8 cellular contexts compared by ENCODE assay signal in the genomic region with DNA sequence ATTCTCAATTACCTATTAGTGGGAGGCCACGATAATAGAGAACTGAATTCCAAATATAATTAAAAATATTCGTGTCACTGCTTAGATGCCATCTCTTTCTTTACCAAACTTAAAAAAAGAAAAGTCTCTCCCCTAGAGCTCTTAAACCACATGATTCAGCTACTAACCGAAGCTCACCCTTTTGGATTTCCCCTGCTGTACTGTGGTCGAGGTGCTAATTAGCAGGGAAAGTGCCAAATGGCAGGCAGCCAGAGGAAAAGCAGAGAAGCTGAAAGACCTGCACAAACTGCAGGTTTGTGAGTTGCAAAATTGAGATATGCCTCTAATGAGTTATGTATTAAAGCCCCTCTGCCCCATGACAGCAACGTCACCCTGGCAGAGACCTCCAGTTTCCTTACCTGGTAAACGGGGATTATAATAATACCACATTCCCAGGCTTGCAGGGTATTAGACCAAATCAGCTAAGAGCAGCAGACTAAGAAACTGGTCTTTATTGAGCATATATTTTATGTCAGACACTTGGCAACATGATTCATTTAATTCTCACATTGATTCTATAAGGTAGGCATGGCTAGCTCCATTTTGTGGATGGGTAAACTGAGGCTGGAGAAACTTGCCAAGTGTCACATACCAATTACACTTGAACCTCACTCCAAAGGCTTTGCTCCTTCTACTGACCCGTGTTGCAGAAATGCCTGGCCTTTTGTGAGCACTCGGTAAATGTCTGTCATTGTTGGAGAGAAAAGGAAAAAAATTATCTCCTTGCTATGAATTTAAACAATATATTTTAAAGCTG.
A peak's percentile ranks its signal among the peaks of the same experiment; 100 is the strongest.
DNase-seq lines count a peak whose midpoint lies in the region; ATAC-seq and TF ChIP-seq lines count a peak whose summit lies in the region.

No MANE protein-coding gene starts in this region.

- H3K4me1 Mint-ChIP-seq in activated CD4-positive, alpha-beta memory T cell treated with anti-CD3 and anti-CD28 coated beads, Interleukin-2, amount 10 ng/mL, durations not matched to agents 7 days and 5 days: no peaks in the 10 kb centered on the region

- no peaks in the 10 kb centered on the region for H3K9me3 Mint-ChIP-seq in activated CD4-positive, alpha-beta memory T cell treated with anti-CD3 and anti-CD28 coated beads, Interleukin-2, amount 10 ng/mL, durations not matched to agents 7 days and 5 days

- TF ChIP-seq CTCF in epithelial cell of proximal tubule (conservative IDR thresholded peaks at IDR 0.05; ENCODE audit: low read depth, low read length) (no peak), gastroesophageal sphincter (IDR thresholded peaks at IDR 0.05) (no peak)

- H3K27ac Mint-ChIP-seq in activated CD4-positive, alpha-beta memory T cell treated with anti-CD3 and anti-CD28 coated beads, Interleukin-2, amount 10 ng/mL, durations not matched to agents 7 days and 5 days: no peak overlapping the region

- WGBS in gastroesophageal sphincter (ENCODE audit: low coverage in 1 of 2), 2 donors: 51 to 76% methylated on average over 6 to 7 of the region's 8 CpGs

- TF ChIP-seq EP300 in gastroesophageal sphincter (IDR thresholded peaks at IDR 0.05): no peak

- H3K27me3 ChIP-seq in gastroesophageal sphincter: no peaks in the 10 kb centered on the region

- peaks cover 42% of the 10 kb centered on the region for H3K27me3 Mint-ChIP-seq in activated CD4-positive, alpha-beta memory T cell treated with anti-CD3 and anti-CD28 coated beads, Interleukin-2, amount 10 ng/mL, durations not matched to agents 7 days and 5 days

- POLR2A ChIA-PET in activated CD4-positive, alpha-beta memory T cell treated with anti-CD3 and anti-CD28 coated beads, Interleukin-2, amount 10 ng/mL, durations not matched to agents 7 days and 5 days (lab: Charles Lee): no interaction called here

- CTCF ChIA-PET in activated CD4-positive, alpha-beta memory T cell treated with anti-CD3 and anti-CD28 coated beads, Interleukin-2, amount 10 ng/mL, durations not matched to agents 7 days and 5 days (lab: Charles Lee): no interaction called here

- DNase-seq in NCI-H1105 treated with DMSO at 0.1 percent for 48 hours (lab: John Stamatoyannopoulos, UW): peak; percentile 80
- peak; percentile 38 for DNase-seq in activated CD4-positive, alpha-beta memory T cell treated with anti-CD3 and anti-CD28 coated beads, Interleukin-2, amount 10 ng/mL, durations not matched to agents 7 days and 5 days
- DNase-seq in epithelial cell of proximal tubule (ENCODE audit: low read depth): peak; percentile 85
- DNase-seq in stimulated activated CD4-positive, alpha-beta T cell treated with anti-CD3 and anti-CD28 coated beads, Interleukin-1b, Interleukin-23, amount 100 ng/mL, for 24 hours (ENCODE audit: low read depth in 4 of 4, low spot score in 1 of 4): peak; percentile 46 to 59 (median 48)
- DNase-seq in NCI-H526 (lab: John Stamatoyannopoulos, UW): no peak

- peaks cover 0 to 12% (median 0%) of the 10 kb centered on the region in 3 donors for H3K4me1 ChIP-seq in gastroesophageal sphincter

- no peak overlapping the region for H3K27ac ChIP-seq in gastroesophageal sphincter

- H3K4me3 ChIP-seq in epithelial cell of proximal tubule (ENCODE audit: low read depth, low read length) (no peak overlapping the region), gastroesophageal sphincter (no peak overlapping the region)

- no peaks in the 10 kb centered on the region for H3K36me3 ChIP-seq in gastroesophageal sphincter

- H3K36me3 Mint-ChIP-seq in activated CD4-positive, alpha-beta memory T cell treated with anti-CD3 and anti-CD28 coated beads, Interleukin-2, amount 10 ng/mL, durations not matched to agents 7 days and 5 days (ENCODE audit: low read depth): no peaks in the 10 kb centered on the region

- no peak overlapping the region for H3K4me3 Mint-ChIP-seq in activated CD4-positive, alpha-beta memory T cell treated with anti-CD3 and anti-CD28 coated beads, Interleukin-2, amount 10 ng/mL, durations not matched to agents 7 days and 5 days

- no peak for TF ChIP-seq POLR2A in gastroesophageal sphincter (IDR thresholded peaks at IDR 0.05)

- H3K9me3 ChIP-seq in gastroesophageal sphincter: no peaks in the 10 kb centered on the region

- peak; percentile 86 for ATAC-seq in GM18498 (IDR thresholded peaks at IDR 0.05; ENCODE audit: unreplicated experiment)
- ATAC-seq in HG02571 (IDR thresholded peaks at IDR 0.05; ENCODE audit: unreplicated experiment): peak; percentile 71
- no peak for ATAC-seq in gastroesophageal sphincter

Comparison
In these comparisons a context has a peak if more than half of its experiments do, and no peak if none do; other contexts are left out.
1. DNase-seq: peak in NCI-H1105 treated with DMSO at 0.1 percent for 48 hours (single experiment), activated CD4-positive, alpha-beta memory T cell treated with anti-CD3 and anti-CD28 coated beads, Interleukin-2, amount 10 ng/mL, durations not matched to agents 7 days and 5 days (single experiment), epithelial cell of proximal tubule (single experiment) and stimulated activated CD4-positive, alpha-beta T cell treated with anti-CD3 and anti-CD28 coated beads, Interleukin-1b, Interleukin-23, amount 100 ng/mL, for 24 hours (4 of 4); none in NCI-H526 (0 of 2).